Comparison of ENCODE assay signal across 8 cellular contexts in the genomic region with DNA sequence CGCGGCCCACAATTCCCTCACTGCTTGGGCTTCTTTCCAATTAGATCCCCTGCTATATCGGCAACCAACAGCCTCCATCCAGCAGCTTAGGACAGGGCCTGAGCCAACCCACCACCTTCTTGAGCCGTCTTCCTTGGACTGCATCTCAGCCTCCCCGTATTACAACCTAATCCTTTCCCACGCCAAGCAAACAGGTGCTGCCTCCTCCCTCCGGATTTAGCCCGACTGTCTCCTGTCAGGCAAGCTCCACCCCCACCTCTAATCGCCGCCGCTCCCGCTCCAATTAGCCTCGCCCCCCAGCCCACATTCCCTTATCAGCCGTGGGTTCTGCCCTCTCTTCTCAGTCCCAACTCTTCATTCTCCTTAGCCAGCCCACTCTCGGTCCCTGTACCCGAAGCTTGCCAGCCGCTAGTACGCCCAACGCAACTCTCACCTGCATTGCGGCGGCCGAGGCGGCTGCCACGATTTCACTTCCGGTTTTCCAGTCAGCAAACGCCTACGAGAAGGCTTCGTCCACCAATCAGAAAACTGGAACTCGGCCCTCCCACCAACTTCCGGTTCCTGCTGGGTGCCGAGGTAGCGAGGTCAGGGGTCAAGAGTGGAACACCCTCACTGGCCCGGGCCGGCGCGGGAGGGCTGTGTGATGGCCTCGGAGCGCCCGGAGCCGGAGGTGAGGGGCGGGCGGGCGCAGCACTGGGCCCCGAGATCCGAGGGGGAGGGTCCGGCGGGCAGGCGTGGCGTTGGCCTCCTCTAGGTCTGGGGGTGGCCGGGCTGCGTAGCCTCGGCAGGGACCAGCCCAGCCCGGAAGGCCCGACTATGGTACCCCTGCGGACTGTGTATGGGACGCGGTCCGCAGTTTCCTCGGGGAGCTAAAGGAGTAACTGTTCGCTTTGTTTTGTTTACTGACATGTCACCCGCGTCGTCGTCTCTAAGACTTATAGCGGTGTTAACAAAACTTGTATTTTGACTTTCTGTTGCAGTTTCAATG. TPM values are rescaled to one million over a fixed set of nuclear protein-coding genes. Genes with fewer than 3 reads are reported as not detected.
A peak's percentile ranks its signal among the peaks of the same experiment; 100 is the strongest.
DNase-seq lines count a peak whose midpoint lies in the region; ATAC-seq and TF ChIP-seq lines count a peak whose summit lies in the region.

A gene with protein sequence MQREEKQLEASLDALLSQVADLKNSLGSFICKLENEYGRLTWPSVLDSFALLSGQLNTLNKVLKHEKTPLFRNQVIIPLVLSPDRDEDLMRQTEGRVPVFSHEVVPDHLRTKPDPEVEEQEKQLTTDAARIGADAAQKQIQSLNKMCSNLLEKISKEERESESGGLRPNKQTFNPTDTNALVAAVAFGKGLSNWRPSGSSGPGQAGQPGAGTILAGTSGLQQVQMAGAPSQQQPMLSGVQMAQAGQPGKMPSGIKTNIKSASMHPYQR (minus strand): TSS at position 475 of the 988 bp plus-strand sequence. CDS start 36 bp downstream, at position 439.
A gene (plus strand): TSS at position 574 of the 988 bp plus-strand sequence. CDS start 70 bp downstream, at position 644.

- peak within 1 kb of the TSS; percentile 100 for H3K4me2 ChIP-seq in hepatocyte

- H3K4me3 ChIP-seq in hepatocyte = peak within 1 kb of the TSS; percentile 78
- H3K4me3 ChIP-seq in aorta (ENCODE audit: low read length in 2 of 2) = peak within 1 kb of the TSS; percentile 47 to 63

- peaks cover 8% of the 10 kb centered on the region for H4K20me1 ChIP-seq in hepatocyte (ENCODE audit: insufficient read depth, poor library complexity, severe bottlenecking)

- H3K27me3 ChIP-seq in hepatocyte (no peaks in the 10 kb centered on the region), aorta (ENCODE audit: control insufficient read depth in 1 of 2, insufficient read depth in 2 of 2, low read length in 1 of 2) (no peaks in the 10 kb centered on the region)

- H2AFZ ChIP-seq in hepatocyte = peak within 1 kb of the TSS; percentile 68

- no peak for TF ChIP-seq CTCF in hepatocyte (IDR thresholded peaks at IDR 0.05; ENCODE audit: poor library complexity)

- H3K27ac ChIP-seq in hepatocyte = peak within 1 kb of the TSS; percentile 97
- H3K27ac ChIP-seq in aorta (ENCODE audit: low read depth in 1 of 2, low read length in 2 of 2) = peak within 1 kb of the TSS in 1 of 2 donors; percentile 23

- peak; percentile 77 for DNase-seq in NCI-H2081 treated with DMSO at 0.1 percent for 48 hours (lab: John Stamatoyannopoulos, UW)
- DNase-seq in T1000 (lab: John Stamatoyannopoulos, UW) = peak; percentile 87
- DNase-seq in astrocyte of the hippocampus (ENCODE audit: low read depth, low spot score) = peak; percentile 96
- DNase-seq in hepatocyte (ENCODE audit: low spot score) = peak; percentile 95
- DNase-seq in renal cortical epithelial cell (ENCODE audit: low read depth) = peak; percentile 92
- peak; percentile 97 for DNase-seq in aorta

- H3K36me3 ChIP-seq in hepatocyte (replicated peaks; ENCODE audit: insufficient read depth, low read depth) (peaks cover 10% of the 10 kb centered on the region), aorta (ENCODE audit: control insufficient read depth in 1 of 2, insufficient read depth in 2 of 2, low read length in 1 of 2) (peaks cover 4 to 8% of the 10 kb centered on the region in 2 donors)

- H3K9me2 ChIP-seq in hepatocyte (replicated peaks; ENCODE audit: insufficient read depth) = no peaks in the 10 kb centered on the region

- ATAC-seq in GM18511 (IDR thresholded peaks at IDR 0.05; ENCODE audit: unreplicated experiment) = peak; percentile 94
- peak; percentile 81 for ATAC-seq in HG03025 (IDR thresholded peaks at IDR 0.05; ENCODE audit: low FRiP score, unreplicated experiment)
- peak; percentile 98 for ATAC-seq in aorta (ENCODE audit: low FRiP score)

- WGBS in hepatocyte (ENCODE audit: low lambda C conversion rate, missing lambda C conversion rate) = 2% methylated on average over 49 of the region's 65 CpGs
- WGBS in aorta, 2 donors = 0 to 1% methylated on average over 52 to 65 of the region's 65 CpGs

- H3K4me1 ChIP-seq in hepatocyte (ENCODE audit: insufficient read depth) (peaks cover 19% of the 10 kb centered on the region), aorta (ENCODE audit: control insufficient read depth in 1 of 2, insufficient read depth in 2 of 2, low read length in 2 of 2) (peaks cover 0 to 11% of the 10 kb centered on the region in 2 donors)

- intact Hi-C loops in aorta (cut with DNase I) = loop anchor here in 1 of 2 donors (1.0 kb wide), 1 partner anchor 21 kb away; a partner anchor contains a TSS

- H3K9me3 ChIP-seq in hepatocyte (ENCODE audit: low read depth) (no peaks in the 10 kb centered on the region), aorta (ENCODE audit: control insufficient read depth, low read length) (no peaks in the 10 kb centered on the region)

- peaks cover 60% of the 10 kb centered on the region for H3K79me2 ChIP-seq in hepatocyte

RNA-seq across cellular contexts. Expression of the first gene that starts in this region (rescaled TPM):
- total RNA-seq in hepatocyte = 58.6 and 60.6 TPM in 2 replicates
- polyA plus RNA-seq in hepatocyte = 68.3 and 70.4 TPM in 2 replicates
- total RNA-seq in renal cortical epithelial cell = 40.2 and 59.4 TPM in 2 replicates
- 10 to 100 TPM; 32.6 to 34.9 TPM for total RNA-seq in aorta
- 10 to 100 TPM; 28.9 to 32.2 TPM for polyA plus RNA-seq in aorta

RNA-seq across cellular contexts. Expression of the second gene that starts in this region (rescaled TPM):
- total RNA-seq in hepatocyte (13.7 and 18.8 TPM in 2 replicates), renal cortical epithelial cell (6.6 and 28.5 TPM in 2 replicates), aorta (10 to 100 TPM; 70.6 to 91.5 TPM)
- polyA plus RNA-seq in hepatocyte (13.8 and 14.8 TPM in 2 replicates), aorta (10 to 100 TPM in 1 of 2 donors, 1 to 10 TPM in 1; 5.6 to 22.6 TPM)
